Comparison of ENCODE assay signal across 9 cellular contexts in genomic region chr19:12838182-12838890, GRCh38. TPM values are rescaled to one million over a fixed set of nuclear protein-coding genes. Genes with fewer than 3 reads are reported as not detected.
DNase-seq lines count a peak whose midpoint lies in the region; ATAC-seq and TF ChIP-seq lines count a peak whose summit lies in the region.
"Had no signal": no experiment of that assay in that cellular context is flagged by ENCODE, and none has a peak within 500 bp of the region (broad histone marks: within the 10 kb centered on the region; RNA-seq: fewer than 3 reads in every experiment).

Gene MAST1 (plus strand): TSS chr19:12838515. CDS start chr19:12838573, 58 bp downstream.

- H3K4me1 Mint-ChIP-seq in CD14-positive monocyte = peaks cover 31% of the 10 kb centered on the region
- 0 out of 2 replicates have a peak, but pooled peaks cover 12% of the 10 kb centered on the region for H3K4me1 Mint-ChIP-seq in HFFc6 (ENCODE audit: low read depth)
- H3K4me1 Mint-ChIP-seq in activated naive CD8-positive, alpha-beta T cell (ENCODE audit: low read depth) = peaks cover 42% of the 10 kb centered on the region

- H3K4me3 ChIP-seq in PC-9 (peak within 1 kb of the TSS; percentile 75), left ventricle myocardium inferior (peak within 1 kb of the TSS; percentile 54), skeletal muscle cell (ENCODE audit: low read depth, low read length) (peak within 1 kb of the TSS; percentile 27)

- peak within 1 kb of the TSS in 1 of 7 donors; percentile 73 for H3K27ac Mint-ChIP-seq in CD14-positive monocyte
- H3K27ac Mint-ChIP-seq in HFFc6 = no peak within 1 kb of the TSS
- no peak within 1 kb of the TSS for H3K27ac Mint-ChIP-seq in activated naive CD8-positive, alpha-beta T cell

- no peaks in the 10 kb centered on the region for H3K36me3 ChIP-seq in PC-9 (ENCODE audit: low read depth)
- H3K36me3 ChIP-seq in left ventricle myocardium inferior = no peaks in the 10 kb centered on the region

- H3K36me3 Mint-ChIP-seq in CD14-positive monocyte (peaks cover 11 to 12% of the 10 kb centered on the region in 2 donors), HFFc6 (ENCODE audit: low read depth) (no peaks in the 10 kb centered on the region)
- peaks cover 3% of the 10 kb centered on the region for H3K36me3 Mint-ChIP-seq in activated naive CD8-positive, alpha-beta T cell

- H3K9me3 Mint-ChIP-seq in CD14-positive monocyte (peaks cover 3 to 47% (median 38%) of the 10 kb centered on the region in 7 donors), HFFc6 (no peaks in the 10 kb centered on the region)
- no peaks in the 10 kb centered on the region for H3K9me3 Mint-ChIP-seq in activated naive CD8-positive, alpha-beta T cell (ENCODE audit: low read depth)

- POLR2A ChIA-PET in PC-9 (lab: Charles Lee; ENCODE audit: unreplicated experiment) = no interaction called here

- TF ChIP-seq CTCF in CD14-positive monocyte (IDR thresholded peaks at IDR 0.05) (peak; percentile 66), HFFc6 (IDR thresholded peaks at IDR 0.05) (peak; percentile 73), PC-9 (conservative IDR thresholded peaks at IDR 0.05) (peak; percentile 58), left ventricle myocardium inferior (IDR thresholded peaks at IDR 0.05; ENCODE audit: borderline replicate concordance) (peak; percentile 63)

- H3K79me2 ChIP-seq in PC-9 (ENCODE audit: low read depth) = no peaks in the 10 kb centered on the region

- peaks cover 5% of the 10 kb centered on the region; the same call in 1 of the 2 replicates for H3K27me3 ChIP-seq in PC-9 (ENCODE audit: insufficient read depth, low read depth)
- H3K27me3 ChIP-seq in left ventricle myocardium inferior (ENCODE audit: low read depth) = peaks cover 100% of the 10 kb centered on the region

- peak within 1 kb of the TSS; percentile 81; the same call in 1 of the 2 replicates for H2AFZ ChIP-seq in PC-9

- H3F3A ChIP-seq in PC-9 (ENCODE audit: insufficient read depth, low read depth) = peaks cover 50% of the 10 kb centered on the region

- H3K9me3 ChIP-seq in PC-9 (ENCODE audit: insufficient read depth, low read depth) (no peaks in the 10 kb centered on the region), left ventricle myocardium inferior (replicated peaks) (no peaks in the 10 kb centered on the region)

- no peaks in the 10 kb centered on the region for H3K9me2 ChIP-seq in PC-9 (ENCODE audit: insufficient read depth)

- ATAC-seq in HG02938 (IDR thresholded peaks at IDR 0.05; ENCODE audit: unreplicated experiment) = no peak
- ATAC-seq in HG03342 (IDR thresholded peaks at IDR 0.05; ENCODE audit: unreplicated experiment) = no peak

- H3K4me2 ChIP-seq in PC-9 = peak within 1 kb of the TSS; percentile 92

- H3K27me3 Mint-ChIP-seq in CD14-positive monocyte (ENCODE audit: low read depth in 3 of 3) (peaks cover 79 to 87% (median 80%) of the 10 kb centered on the region in 3 donors), HFFc6 (ENCODE audit: insufficient read depth) (peaks cover 53% of the 10 kb centered on the region)
- H3K27me3 Mint-ChIP-seq in activated naive CD8-positive, alpha-beta T cell = peaks cover 59% of the 10 kb centered on the region

- H3K27ac ChIP-seq in PC-9 (no peak within 1 kb of the TSS), left ventricle myocardium inferior (replicated peaks) (no peak within 1 kb of the TSS)

- H3K4me1 ChIP-seq in PC-9 (replicated peaks; ENCODE audit: insufficient read depth) = peaks cover 14% of the 10 kb centered on the region
- peaks cover 33% of the 10 kb centered on the region for H3K4me1 ChIP-seq in left ventricle myocardium inferior

- H3K4me3 Mint-ChIP-seq in CD14-positive monocyte = peak within 1 kb of the TSS; percentile 41 to 85
- peak within 1 kb of the TSS; percentile 67; the same call in 1 of the 2 replicates for H3K4me3 Mint-ChIP-seq in HFFc6
- H3K4me3 Mint-ChIP-seq in activated naive CD8-positive, alpha-beta T cell = peak within 1 kb of the TSS; percentile 84

- CTCF ChIA-PET in PC-9 (lab: Charles Lee) = no interaction called here

- no TSS peak for BruUV-seq in PC-9 (replicated peaks; lab: Mats Ljungman, UMichigan)

- DNase-seq in CD14-positive monocyte (ENCODE audit: low spot score) = no peak
- DNase-seq in HFFc6 = no peak
- DNase-seq in PC-9 = peak in 1 of 2 experiments; percentile 65
- no peak for DNase-seq in left ventricle myocardium inferior
- no peak for DNase-seq in skeletal muscle cell (ENCODE audit: low read depth)

- no peaks in the 10 kb centered on the region for H4K20me1 ChIP-seq in PC-9 (ENCODE audit: insufficient read depth)

- intact Hi-C loops in CD14-positive monocyte (cut with micrococcal nuclease) = no loop called here
- intact Hi-C loops in PC-9 (cut with micrococcal nuclease; ENCODE audit: unreplicated experiment) = no loop called here
- intact Hi-C loops in left ventricle myocardium inferior (cut with micrococcal nuclease) = no loop called here

RNA-seq across cellular contexts. Expression of gene MAST1, which starts in this region (rescaled TPM):
- 1 to 10 TPM in 1 of 2 donors, under 1 TPM in 1; 0.28 to 3.6 TPM for polyA plus RNA-seq in CD14-positive monocyte
- total RNA-seq in HFFc6 (2021; fragmentation: NEBNext Ultra II Directional; extraction: Animal tissue kit (Norgen Biotek cat#: 25700)) = under 1 TPM in 3 of 6 experiments, not detected in 3; 0.09 to 0.34 (median 0.26) TPM
- total RNA-seq in PC-9 (2021) (11.4 and 11.9 TPM in 2 replicates), left ventricle myocardium inferior (not detected)
- total RNA-seq: skeletal muscle tissue had no signal
